8 cellular contexts compared by ENCODE assay signal in genomic region chr17:82023447-82024241, GRCh38. TPM values are rescaled to one million over a fixed set of nuclear protein-coding genes. Genes with fewer than 3 reads are reported as not detected.
DNase-seq lines count a peak whose midpoint lies in the region; ATAC-seq and TF ChIP-seq lines count a peak whose summit lies in the region.

No MANE protein-coding gene starts in this region.

- H3K27me3 ChIP-seq in prostate gland (replicated peaks; ENCODE audit: insufficient read depth), result no peaks in the 10 kb centered on the region

- TF ChIP-seq CTCF in GM12875 (IDR thresholded peaks at IDR 0.05; ENCODE audit: borderline replicate concordance, insufficient read depth, low read depth, low read length) (no peak), VCaP (conservative IDR thresholded peaks at IDR 0.05) (no peak), fibroblast of villous mesenchyme (IDR thresholded peaks at IDR 0.05; ENCODE audit: insufficient read depth, low read depth, low read length) (no peak), prostate gland (IDR thresholded peaks at IDR 0.05) (no peak)

- no peaks in the 10 kb centered on the region for H3K36me3 ChIP-seq in prostate gland

- DNase-seq in AG08396 (ENCODE audit: low spot score) (peak; percentile 66), fibroblast of villous mesenchyme (ENCODE audit: low read depth) (no peak), prostate gland (ENCODE audit: low spot score) (no peak), Ammon's horn (ENCODE audit: low spot score) (no peak), amniotic stem cell (lab: John Stamatoyannopoulos, UW) (no peak)

- H3K27ac ChIP-seq in VCaP (peak overlapping the region; percentile 91), prostate gland (no peak overlapping the region)

- H3K4me3 ChIP-seq in GM12875 (ENCODE audit: low read depth, low read length) (peak overlapping the region; percentile 80), fibroblast of villous mesenchyme (ENCODE audit: low read depth, low read length) (peak overlapping the region; percentile 70), prostate gland (peak overlapping the region; percentile 57 to 85)

- no peaks in the 10 kb centered on the region for H3K9me3 ChIP-seq in prostate gland

- intact Hi-C loops in prostate gland (cut with DNase I), result no loop called here

- WGBS in prostate gland, result 3% methylated on average over 51 of the region's 55 CpGs

- no peak for TF ChIP-seq POLR2A in prostate gland (IDR thresholded peaks at IDR 0.05)

- H3K4me1 ChIP-seq in prostate gland (replicated peaks), result peaks cover 18% of the 10 kb centered on the region

- peak; percentile 1 for ATAC-seq in HG03460 (IDR thresholded peaks at IDR 0.05; ENCODE audit: unreplicated experiment)

RNA-seq across cellular contexts. Expression of gene LRRC45, which starts 0.5 kb away (rescaled TPM):
- total RNA-seq in fibroblast of villous mesenchyme (12.9 and 13.4 TPM in 2 replicates), prostate gland (10 to 100 TPM; 22.2 to 24.1 TPM)

RNA-seq across cellular contexts. Expression of gene CENPX, which starts 1.0 kb away (rescaled TPM):
- 30.7 and 33.2 TPM in 2 replicates for total RNA-seq in fibroblast of villous mesenchyme
- 100 to 1,000 TPM in 1 of 2 donors, 10 to 100 TPM in 1; 84.9 to 263 TPM for total RNA-seq in prostate gland

RNA-seq across cellular contexts. Expression of gene RAC3, which starts 7.8 kb away (rescaled TPM):
- 6.4 and 9.1 TPM in 2 replicates for total RNA-seq in fibroblast of villous mesenchyme
- 10 to 100 TPM; 41.8 to 93.9 TPM for total RNA-seq in prostate gland

RNA-seq across cellular contexts. Expression of gene DCXR, which starts 13.9 kb away (rescaled TPM):
- total RNA-seq in fibroblast of villous mesenchyme (40.6 and 51.9 TPM in 2 replicates), prostate gland (100 to 1,000 TPM; 235 to 744 TPM)

RNA-seq across cellular contexts. Expression of gene RFNG, which starts 28.0 kb away (rescaled TPM):
- total RNA-seq in fibroblast of villous mesenchyme (39.6 and 47.5 TPM in 2 replicates), prostate gland (10 to 100 TPM; 48.8 to 92.7 TPM)
